In genomic region chr21:31176725-31177124, GRCh38 we compare ENCODE assay signal across 18 cellular contexts.
DNase-seq lines count a peak whose midpoint lies in the region; ATAC-seq, FAIRE-seq and TF ChIP-seq lines count a peak whose summit lies in the region.
"Had no signal": no experiment of that assay in that cellular context is flagged by ENCODE, and none has a peak within 500 bp of the region (broad histone marks: within the 10 kb centered on the region; RNA-seq: fewer than 3 reads in every experiment).

No MANE protein-coding gene starts in this region.

- ATAC-seq in CD8-positive, alpha-beta T cell: no peak
- ATAC-seq in activated naive CD8-positive, alpha-beta T cell treated with anti-CD3 and anti-CD28 coated beads, Interleukin-2, amount 50 U/mL, for 24 hours: peak; percentile 41
- ATAC-seq in naive thymus-derived CD8-positive, alpha-beta T cell: no peak
- ATAC-seq: gastroesophageal sphincter, left lobe of liver had no signal

- no peaks in the 10 kb centered on the region for H3K27me3 Mint-ChIP-seq in activated T-cell treated with anti-CD3 and anti-CD28 coated beads, Interleukin-2, amount 50 U/mL, for 24 hours
- H3K27me3 Mint-ChIP-seq in CD8-positive, alpha-beta T cell (ENCODE audit: low read depth): no peaks in the 10 kb centered on the region
- no peaks in the 10 kb centered on the region for H3K27me3 Mint-ChIP-seq in activated naive CD8-positive, alpha-beta T cell treated with anti-CD3 and anti-CD28 coated beads, Interleukin-2, amount 50 U/mL, for 24 hours
- no peaks in the 10 kb centered on the region for H3K27me3 Mint-ChIP-seq in naive thymus-derived CD8-positive, alpha-beta T cell

- no peak for TF ChIP-seq CTCF in CD8-positive, alpha-beta T cell (IDR thresholded peaks at IDR 0.05)
- TF ChIP-seq CTCF in RWPE1 (conservative IDR thresholded peaks at IDR 0.05; ENCODE audit: low read depth) (no peak), kidney (IDR thresholded peaks at IDR 0.05; ENCODE audit: borderline replicate concordance, extremely low read depth, insufficient read depth) (no peak)

- POLR2A ChIA-PET in CD8-positive, alpha-beta T cell (lab: Charles Lee): interaction anchor here (1.3 kb wide), 2 partner anchors 17 to 382 kb away, joined by 3 to 4 read pairs; no protein-coding TSS in a partner anchor
- POLR2A ChIA-PET in naive thymus-derived CD8-positive, alpha-beta T cell (lab: Charles Lee): interaction anchor here (1.3 to 6.6 kb wide), 4 partner anchors 10 to 36 kb away, joined by 3 to 52 read pairs (median 5); no protein-coding TSS in a partner anchor
- POLR2A ChIA-PET in RWPE1 (lab: Yijun Ruan, JAX; ENCODE audit: low non-redundant PET): no interaction called here

- no peaks in the 10 kb centered on the region for H3K9me3 Mint-ChIP-seq in activated T-cell treated with anti-CD3 and anti-CD28 coated beads, Interleukin-2, amount 50 U/mL, for 24 hours
- no peaks in the 10 kb centered on the region for H3K9me3 Mint-ChIP-seq in CD8-positive, alpha-beta T cell
- H3K9me3 Mint-ChIP-seq in activated naive CD8-positive, alpha-beta T cell treated with anti-CD3 and anti-CD28 coated beads, Interleukin-2, amount 50 U/mL, for 24 hours: no peaks in the 10 kb centered on the region
- H3K9me3 Mint-ChIP-seq in naive thymus-derived CD8-positive, alpha-beta T cell: no peaks in the 10 kb centered on the region

- H3K4me3 ChIP-seq in CD8-positive, alpha-beta T cell (ENCODE audit: low read depth, low read length): no peak overlapping the region
- no peak overlapping the region for H3K4me3 ChIP-seq in kidney (ENCODE audit: low read length in 2 of 2)
- H3K4me3 ChIP-seq: gastroesophageal sphincter had no signal

- intact Hi-C loops in CD8-positive, alpha-beta T cell (cut with DNase I, micrococcal nuclease): no loop called here
- intact Hi-C loops in kidney (cut with DNase I): no loop called here

- no peak for DNase-seq in activated T-cell treated with anti-CD3 and anti-CD28 coated beads, Interleukin-2, amount 50 U/mL, for 24 hours
- no peak for DNase-seq in activated T-cell treated with anti-CD3 and anti-CD28 coated beads, Interleukin-2, amount 50 U/mL, for 48 hours
- DNase-seq in CD8-positive, alpha-beta T cell: no peak
- no peak for DNase-seq in activated naive CD8-positive, alpha-beta T cell treated with anti-CD3 and anti-CD28 coated beads, Interleukin-2, amount 50 U/mL, for 24 hours
- DNase-seq in naive thymus-derived CD8-positive, alpha-beta T cell: no peak
- DNase-seq in RWPE1 (ENCODE audit: low spot score) (no peak), DMS79 (lab: John Stamatoyannopoulos, UW) (no peak), kidney (no peak)
- DNase-seq: activated CD8-positive, alpha-beta memory T cell treated with anti-CD3 and anti-CD28 coated beads, Interleukin-2, amount 50 U/mL, for 48 hours; DND-41; HCEC 1CT; IMR-90; midbrain; NCI-H1417; NCI-H524 treated with DMSO at 0.1 percent for 48 hours; SIG-M5 had no signal

- CTCF ChIA-PET in CD8-positive, alpha-beta T cell (lab: Charles Lee): interaction anchor here (1.0 to 3.0 kb wide), 8 partner anchors 10 to 427 kb away, joined by 3 to 15 read pairs (median 6); no protein-coding TSS in a partner anchor
- CTCF ChIA-PET in RWPE1 (lab: Yijun Ruan, JAX): interaction anchor here (0.6 to 1.6 kb wide), 2 partner anchors 72 to 404 kb away, joined by 5 read pairs; no protein-coding TSS in a partner anchor

- peaks cover 86% of the 10 kb centered on the region for H3K36me3 Mint-ChIP-seq in activated T-cell treated with anti-CD3 and anti-CD28 coated beads, Interleukin-2, amount 50 U/mL, for 24 hours (ENCODE audit: low read depth)
- H3K36me3 Mint-ChIP-seq in CD8-positive, alpha-beta T cell: no peaks in the 10 kb centered on the region
- H3K36me3 Mint-ChIP-seq in activated naive CD8-positive, alpha-beta T cell treated with anti-CD3 and anti-CD28 coated beads, Interleukin-2, amount 50 U/mL, for 24 hours (ENCODE audit: low read depth): peaks cover 11% of the 10 kb centered on the region
- H3K36me3 Mint-ChIP-seq in naive thymus-derived CD8-positive, alpha-beta T cell: peaks cover 0 to 1% (median 0%) of the 10 kb centered on the region in 3 donors

- H3K27me3 ChIP-seq in CD8-positive, alpha-beta T cell (ENCODE audit: insufficient read depth, low read length): no peaks in the 10 kb centered on the region
- H3K27me3 ChIP-seq: gastroesophageal sphincter had no signal

- H3K4me1 ChIP-seq in CD8-positive, alpha-beta T cell (ENCODE audit: insufficient read depth, low read length): peaks cover 47% of the 10 kb centered on the region
- H3K4me1 ChIP-seq in kidney (ENCODE audit: control insufficient read depth in 1 of 2, insufficient read depth in 1 of 2, low read depth in 1 of 2, low read length in 2 of 2): peaks cover 0 to 8% of the 10 kb centered on the region in 2 donors

- H3K36me3 ChIP-seq in CD8-positive, alpha-beta T cell (ENCODE audit: insufficient read depth, low read length): no peaks in the 10 kb centered on the region
- H3K36me3 ChIP-seq in kidney (ENCODE audit: control insufficient read depth in 1 of 2, insufficient read depth in 2 of 2, low read length in 2 of 2): no peaks in the 10 kb centered on the region
- H3K36me3 ChIP-seq: gastroesophageal sphincter had no signal

- H3K27ac ChIP-seq in CD8-positive, alpha-beta T cell (ENCODE audit: low read depth, low read length): no peak overlapping the region
- H3K27ac ChIP-seq in RWPE1 (no peak overlapping the region), kidney (ENCODE audit: low read depth in 2 of 2, low read length in 2 of 2) (no peak overlapping the region)
- H3K27ac ChIP-seq: gastroesophageal sphincter had no signal

- H3K4me1 Mint-ChIP-seq in activated T-cell treated with anti-CD3 and anti-CD28 coated beads, Interleukin-2, amount 50 U/mL, for 24 hours (ENCODE audit: low read depth): peaks cover 80% of the 10 kb centered on the region
- H3K4me1 Mint-ChIP-seq in CD8-positive, alpha-beta T cell (ENCODE audit: low read depth): peaks cover 69% of the 10 kb centered on the region
- H3K4me1 Mint-ChIP-seq in activated naive CD8-positive, alpha-beta T cell treated with anti-CD3 and anti-CD28 coated beads, Interleukin-2, amount 50 U/mL, for 24 hours: peaks cover 64% of the 10 kb centered on the region
- peaks cover 38 to 75% (median 63%) of the 10 kb centered on the region in 4 donors for H3K4me1 Mint-ChIP-seq in naive thymus-derived CD8-positive, alpha-beta T cell

- peak overlapping the region; percentile 24 for H3K4me3 Mint-ChIP-seq in activated T-cell treated with anti-CD3 and anti-CD28 coated beads, Interleukin-2, amount 50 U/mL, for 24 hours
- H3K4me3 Mint-ChIP-seq in CD8-positive, alpha-beta T cell: no peak overlapping the region
- peak overlapping the region; percentile 2 for H3K4me3 Mint-ChIP-seq in activated naive CD8-positive, alpha-beta T cell treated with anti-CD3 and anti-CD28 coated beads, Interleukin-2, amount 50 U/mL, for 24 hours
- H3K4me3 Mint-ChIP-seq in naive thymus-derived CD8-positive, alpha-beta T cell: peak overlapping the region in 5 of 10 donors; percentile 5 to 43 (median 17)

- FAIRE-seq in kidney (lab: Jason Lieb, UNC): no peak

- no peak overlapping the region for H3K9ac ChIP-seq in kidney (ENCODE audit: low read length in 2 of 2)

- H3K9me3 ChIP-seq in CD8-positive, alpha-beta T cell (ENCODE audit: low read length): no peaks in the 10 kb centered on the region
- no peaks in the 10 kb centered on the region for H3K9me3 ChIP-seq in kidney (ENCODE audit: control insufficient read depth in 1 of 2, low read length in 2 of 2)
- H3K9me3 ChIP-seq: gastroesophageal sphincter had no signal

- peak overlapping the region; percentile 83 for H3K27ac Mint-ChIP-seq in activated T-cell treated with anti-CD3 and anti-CD28 coated beads, Interleukin-2, amount 50 U/mL, for 24 hours
- peak overlapping the region; percentile 62 for H3K27ac Mint-ChIP-seq in CD8-positive, alpha-beta T cell
- peak overlapping the region; percentile 63 for H3K27ac Mint-ChIP-seq in activated naive CD8-positive, alpha-beta T cell treated with anti-CD3 and anti-CD28 coated beads, Interleukin-2, amount 50 U/mL, for 24 hours
- peak overlapping the region; percentile 5 to 85 (median 69) for H3K27ac Mint-ChIP-seq in naive thymus-derived CD8-positive, alpha-beta T cell
